ENCODE assay signal across 30 cellular contexts in genomic region chr1:185368313-185368712, GRCh38. TPM values are rescaled to one million over a fixed set of nuclear protein-coding genes. Genes with fewer than 3 reads are reported as not detected.
DNase-seq lines count a peak whose midpoint lies in the region; ATAC-seq, FAIRE-seq and TF ChIP-seq lines count a peak whose summit lies in the region.
"Had no signal": no experiment of that assay in that cellular context is flagged by ENCODE, and none has a peak within 500 bp of the region (broad histone marks: within the 10 kb centered on the region; RNA-seq: fewer than 3 reads in every experiment).

No MANE protein-coding gene starts in this region.

- no peak overlapping the region for H3K4me2 ChIP-seq in endothelial cell of umbilical vein (ENCODE audit: insufficient read depth, low read length)
- H3K4me2 ChIP-seq: PC-9 had no signal

- H3K9me3 Mint-ChIP-seq in activated CD8-positive, alpha-beta T cell treated with anti-CD3 and anti-CD28 coated beads for 36 hours, result no peaks in the 10 kb centered on the region
- H3K9me3 Mint-ChIP-seq: CD4-positive, alpha-beta T cell; H9; T-cell had no signal

- no peak overlapping the region for H3K4me3 ChIP-seq in ACC112 (ENCODE audit: low read depth, low read length)
- no peak overlapping the region for H3K4me3 ChIP-seq in endothelial cell of umbilical vein (replicated peaks in 1 of 3; ENCODE audit: insufficient read depth in 1 of 3, low read depth in 1 of 3, low read length in 3 of 3)
- H3K4me3 ChIP-seq: BLaER1 treated with 17β-estradiol and CSF1 and Interleukin-3, amounts not matched to agents 10 nM and 100 nM; GM23248; PC-9; SJCRH30 had no signal

- H4K20me1 ChIP-seq in endothelial cell of umbilical vein (replicated peaks; ENCODE audit: control insufficient read depth, extremely low read depth, insufficient read depth, low read length), result no peaks in the 10 kb centered on the region
- H4K20me1 ChIP-seq: BLaER1 treated with 17β-estradiol and CSF1 and Interleukin-3, amounts not matched to agents 10 nM and 100 nM had no signal

- peaks cover 16% of the 10 kb centered on the region for H3K4me1 Mint-ChIP-seq in T-helper 17 cell
- peaks cover 7% of the 10 kb centered on the region for H3K4me1 Mint-ChIP-seq in activated CD8-positive, alpha-beta T cell treated with anti-CD3 and anti-CD28 coated beads for 36 hours (ENCODE audit: low read depth)

- ATAC-seq in GM18498 (IDR thresholded peaks at IDR 0.05; ENCODE audit: unreplicated experiment) (peak; percentile 55), T-helper 17 cell (no peak), HG03045 (IDR thresholded peaks at IDR 0.05; ENCODE audit: unreplicated experiment) (no peak), HG02798 (IDR thresholded peaks at IDR 0.05; ENCODE audit: poor library complexity, unreplicated experiment) (no peak)
- ATAC-seq in activated CD8-positive, alpha-beta T cell treated with anti-CD3 and anti-CD28 coated beads for 36 hours, result no peak
- ATAC-seq: Right ventricle myocardium inferior, T-cell had no signal

- no peaks in the 10 kb centered on the region for H3K27me3 Mint-ChIP-seq in T-helper 17 cell
- no peaks in the 10 kb centered on the region for H3K27me3 Mint-ChIP-seq in activated CD8-positive, alpha-beta T cell treated with anti-CD3 and anti-CD28 coated beads for 36 hours
- H3K27me3 Mint-ChIP-seq: CD4-positive, alpha-beta T cell had no signal

- H3K27me3 ChIP-seq in ACC112 (ENCODE audit: insufficient read depth, low read length), result no peaks in the 10 kb centered on the region
- no peaks in the 10 kb centered on the region for H3K27me3 ChIP-seq in endothelial cell of umbilical vein (ENCODE audit: control insufficient read depth in 2 of 2, insufficient read depth in 2 of 2, low read length in 2 of 2)
- H3K27me3 ChIP-seq: BLaER1 treated with 17β-estradiol and CSF1 and Interleukin-3, amounts not matched to agents 10 nM and 100 nM; SJCRH30 had no signal

- H3K36me3 ChIP-seq in ACC112 (ENCODE audit: insufficient read depth, low read length), result no peaks in the 10 kb centered on the region
- no peaks in the 10 kb centered on the region for H3K36me3 ChIP-seq in endothelial cell of umbilical vein (ENCODE audit: control insufficient read depth in 2 of 2, extremely low read depth in 1 of 2, insufficient read depth in 2 of 2, low read length in 2 of 2)
- H3K36me3 ChIP-seq: BLaER1 treated with 17β-estradiol and CSF1 and Interleukin-3, amounts not matched to agents 10 nM and 100 nM; SJCRH30 had no signal

- POLR2A ChIA-PET in endothelial cell of umbilical vein (lab: Charles Lee), result no interaction called here
- POLR2A ChIA-PET in activated CD8-positive, alpha-beta T cell treated with anti-CD3 and anti-CD28 coated beads for 36 hours (lab: Charles Lee), result no interaction called here

- CTCF ChIA-PET in endothelial cell of umbilical vein (lab: Charles Lee), result no interaction called here
- CTCF ChIA-PET in activated CD8-positive, alpha-beta T cell treated with anti-CD3 and anti-CD28 coated beads for 36 hours (lab: Charles Lee), result no interaction called here

- H3K9me3 ChIP-seq in T-helper 17 cell (ENCODE audit: control insufficient read depth, low read length, poor library complexity, severe bottlenecking) (no peaks in the 10 kb centered on the region), endothelial cell of umbilical vein (replicated peaks; ENCODE audit: control insufficient read depth, insufficient read depth, low read length) (no peaks in the 10 kb centered on the region)
- H3K9me3 ChIP-seq: SJCRH30 had no signal

- H3K27ac Mint-ChIP-seq in T-helper 17 cell, result peak overlapping the region; percentile 2
- H3K27ac Mint-ChIP-seq in activated CD8-positive, alpha-beta T cell treated with anti-CD3 and anti-CD28 coated beads for 36 hours, result no peak overlapping the region
- H3K27ac Mint-ChIP-seq: CD4-positive, alpha-beta T cell; H9; IgD-negative memory B cell; T-cell had no signal

- DNase-seq in T-helper 17 cell (no peak), endothelial cell of umbilical vein (ENCODE audit: low read depth, low spot score) (no peak), KG1 (lab: John Stamatoyannopoulos, UW) (no peak)
- no peak for DNase-seq in activated CD8-positive, alpha-beta T cell treated with anti-CD3 and anti-CD28 coated beads for 36 hours
- DNase-seq: AML-193; CD4-positive, alpha-beta T cell; GM23248; H9; Kasumi-1; MV-4-11; NCI-H1105; NCI-H146; NCI-H1930; NCI-H2107; NCI-H446; NCI-H524 treated with DMSO at 0.1 percent for 48 hours; NCI-H774; PC-9; SJCRH30; T-cell had no signal

- H3K4me1 ChIP-seq in ACC112 (ENCODE audit: control insufficient read depth, insufficient read depth, low read length, unreplicated experiment) (peaks cover 16% of the 10 kb centered on the region), endothelial cell of umbilical vein (ENCODE audit: control insufficient read depth, extremely low read depth, insufficient read depth, low read length) (peaks cover 38% of the 10 kb centered on the region)
- H3K4me1 ChIP-seq: SJCRH30 had no signal

- TF ChIP-seq POLR2A in endothelial cell of umbilical vein (IDR thresholded peaks at IDR 0.05; ENCODE audit: low read depth, low read length), result no peak

- no peak overlapping the region for H3K9ac ChIP-seq in endothelial cell of umbilical vein (replicated peaks; ENCODE audit: extremely low read depth, insufficient read depth, low read length)
- H3K9ac ChIP-seq: BLaER1 treated with 17β-estradiol and CSF1 and Interleukin-3, amounts not matched to agents 10 nM and 100 nM; GM23248 had no signal

- H3K27ac ChIP-seq in ACC112 (ENCODE audit: low read depth, low read length) (no peak overlapping the region), endothelial cell of umbilical vein (ENCODE audit: insufficient read depth, low read depth, low read length) (no peak overlapping the region)
- H3K27ac ChIP-seq: BLaER1 treated with 17β-estradiol and CSF1 and Interleukin-3, amounts not matched to agents 10 nM and 100 nM; GM23248; PC-9; SJCRH30 had no signal

- dilution Hi-C loops in endothelial cell of umbilical vein (cut with MboI; ENCODE audit: extremely low pct_ligation_motif_present, low sequenced_read_pairs), result no loop called here

- no peak overlapping the region for H3K4me3 Mint-ChIP-seq in T-helper 17 cell
- no peak overlapping the region for H3K4me3 Mint-ChIP-seq in activated CD8-positive, alpha-beta T cell treated with anti-CD3 and anti-CD28 coated beads for 36 hours
- H3K4me3 Mint-ChIP-seq: CD4-positive, alpha-beta T cell; H9; IgD-negative memory B cell; T-cell had no signal

- H3K79me2 ChIP-seq in ACC112 (ENCODE audit: control insufficient read depth, insufficient read depth, low read length, unreplicated experiment) (no peaks in the 10 kb centered on the region), endothelial cell of umbilical vein (ENCODE audit: control insufficient read depth, insufficient read depth, low read length) (no peaks in the 10 kb centered on the region)

- no peak for TF ChIP-seq CTCF in endothelial cell of umbilical vein (IDR thresholded peaks at IDR 0.05; ENCODE audit: extremely low read depth in 1 of 2, insufficient read depth in 1 of 2, low read depth in 1 of 2, low read length in 2 of 2)
- TF ChIP-seq CTCF in activated CD8-positive, alpha-beta T cell treated with anti-CD3 and anti-CD28 coated beads for 36 hours (IDR thresholded peaks at IDR 0.05), result no peak

- no TSS peak for BruUV-seq in endothelial cell of umbilical vein (replicated peaks; lab: Mats Ljungman, UMichigan)

- FAIRE-seq in endothelial cell of umbilical vein (lab: Jason Lieb, UNC), result peak; percentile 67
- FAIRE-seq: A204.1, G401.6, GM12891 had no signal

- H3K9me1 ChIP-seq in endothelial cell of umbilical vein (replicated peaks; ENCODE audit: control insufficient read depth, extremely low read depth, insufficient read depth, low read length), result no peaks in the 10 kb centered on the region

- H3K36me3 Mint-ChIP-seq in T-helper 17 cell (ENCODE audit: low read depth), result no peaks in the 10 kb centered on the region
- no peaks in the 10 kb centered on the region for H3K36me3 Mint-ChIP-seq in activated CD8-positive, alpha-beta T cell treated with anti-CD3 and anti-CD28 coated beads for 36 hours (ENCODE audit: low read depth)
- H3K36me3 Mint-ChIP-seq: T-cell had no signal

- intact Hi-C loops in endothelial cell of umbilical vein (cut with micrococcal nuclease), result no loop called here
- intact Hi-C loops in activated CD8-positive, alpha-beta T cell treated with anti-CD3 and anti-CD28 coated beads for 36 hours (cut with micrococcal nuclease), result no loop called here

- H2AFZ ChIP-seq in ACC112 (ENCODE audit: low read length, unreplicated experiment) (peak overlapping the region; percentile 34), endothelial cell of umbilical vein (ENCODE audit: low read depth, low read length) (peak overlapping the region; percentile 6)
- H2AFZ ChIP-seq: GM23248, PC-9 had no signal

TF ChIP-seq in endothelial cell of umbilical vein, 7 proteins besides CTCF, POLR2A, EP300 and RAD21:
- no peak for TF ChIP-seq FOS (IDR thresholded peaks at IDR 0.05; ENCODE audit: borderline replicate concordance, insufficient read depth, low read length)
- TF ChIP-seq EZH2 (IDR thresholded peaks at IDR 0.05; ENCODE audit: borderline replicate concordance, low read depth, low read length, severe bottlenecking), result no peak
- TF ChIP-seq MYC (IDR thresholded peaks at IDR 0.05; ENCODE audit: low read depth, low read length), result no peak
- TF ChIP-seq JUN (IDR thresholded peaks at IDR 0.05; ENCODE audit: borderline replicate concordance, insufficient read depth, insufficient read length, low read depth), result no peak
- no peak for TF ChIP-seq POLR2AphosphoS5 (IDR thresholded peaks at IDR 0.05; ENCODE audit: insufficient read depth, low read depth, low read length)
- TF ChIP-seq, protein P1, sequence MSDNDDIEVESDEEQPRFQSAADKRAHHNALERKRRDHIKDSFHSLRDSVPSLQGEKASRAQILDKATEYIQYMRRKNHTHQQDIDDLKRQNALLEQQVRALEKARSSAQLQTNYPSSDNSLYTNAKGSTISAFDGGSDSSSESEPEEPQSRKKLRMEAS (IDR thresholded peaks at IDR 0.05; ENCODE audit: insufficient read depth, insufficient read length), result no peak
- TF ChIP-seq GATA2 (IDR thresholded peaks at IDR 0.05; ENCODE audit: insufficient read depth, insufficient read length, low read depth, low read length), result no peak

RNA-seq across cellular contexts. Expression of gene IVNS1ABP, which starts 51.3 kb away (rescaled TPM):
- total RNA-seq in T-helper 17 cell, result 100 to 1,000 TPM; 467 to 499 TPM
- total RNA-seq in endothelial cell of umbilical vein, result 75.3 and 81.6 TPM in 2 replicates
- polyA plus RNA-seq in endothelial cell of umbilical vein, result 19.9 and 26.3 TPM in 2 replicates
- 20.7 and 23.9 TPM in 2 replicates for polyA plus RNA-seq in endothelial cell of umbilical vein (2011; cell fraction: cytosol; rRNA removed)
- polyA plus RNA-seq in endothelial cell of umbilical vein (2011; cell fraction: nucleus; rRNA removed), result 239 and 296 TPM in 2 replicates
- polyA plus RNA-seq in endothelial cell of umbilical vein (2012), result 41.0 and 52.8 TPM in 2 replicates
- 68.2 and 73.9 TPM in 2 replicates for polyA minus RNA-seq in endothelial cell of umbilical vein
- polyA minus RNA-seq in endothelial cell of umbilical vein (2011; cell fraction: cytosol; rRNA and poly(A)+ RNA removed), result 22.8 TPM
- 342 and 456 TPM in 2 replicates for polyA minus RNA-seq in endothelial cell of umbilical vein (2011; cell fraction: nucleus; rRNA and poly(A)+ RNA removed)
- 100 to 1,000 TPM; 244 to 256 TPM for total RNA-seq in activated CD8-positive, alpha-beta T cell treated with anti-CD3 and anti-CD28 coated beads for 36 hours
